8 cellular contexts compared by ENCODE assay signal in genomic region chr14:93184391-93185332, GRCh38. TPM values are rescaled to one million over a fixed set of nuclear protein-coding genes. Genes with fewer than 3 reads are reported as not detected.
A peak's percentile ranks its signal among the peaks of the same experiment; 100 is the strongest.
DNase-seq lines count a peak whose midpoint lies in the region; ATAC-seq and TF ChIP-seq lines count a peak whose summit lies in the region.

A gene with protein sequence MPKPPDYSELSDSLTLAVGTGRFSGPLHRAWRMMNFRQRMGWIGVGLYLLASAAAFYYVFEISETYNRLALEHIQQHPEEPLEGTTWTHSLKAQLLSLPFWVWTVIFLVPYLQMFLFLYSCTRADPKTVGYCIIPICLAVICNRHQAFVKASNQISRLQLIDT (plus strand): TSS chr14:93185317. CDS start chr14:93185406, 89 bp downstream.
A gene with protein sequence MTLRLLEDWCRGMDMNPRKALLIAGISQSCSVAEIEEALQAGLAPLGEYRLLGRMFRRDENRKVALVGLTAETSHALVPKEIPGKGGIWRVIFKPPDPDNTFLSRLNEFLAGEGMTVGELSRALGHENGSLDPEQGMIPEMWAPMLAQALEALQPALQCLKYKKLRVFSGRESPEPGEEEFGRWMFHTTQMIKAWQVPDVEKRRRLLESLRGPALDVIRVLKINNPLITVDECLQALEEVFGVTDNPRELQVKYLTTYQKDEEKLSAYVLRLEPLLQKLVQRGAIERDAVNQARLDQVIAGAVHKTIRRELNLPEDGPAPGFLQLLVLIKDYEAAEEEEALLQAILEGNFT (minus strand): TSS chr14:93184897. CDS start chr14:93184242, 655 bp downstream.

- no peak for TF ChIP-seq EP300 in Ishikawa (IDR thresholded peaks at IDR 0.05; ENCODE audit: borderline replicate concordance)

- peak within 1 kb of the TSS; percentile 75 for H3K4me2 ChIP-seq in neuronal stem cell (ENCODE audit: insufficient read depth, low read length, poor library complexity, severe bottlenecking)

- peak; percentile 88 for ATAC-seq in GM21576 (IDR thresholded peaks at IDR 0.05; ENCODE audit: unreplicated experiment)

- peak within 1 kb of the TSS; percentile 95 for H3K18ac ChIP-seq in neuronal stem cell (ENCODE audit: low read length)

- TF ChIP-seq CTCF in RWPE1 (conservative IDR thresholded peaks at IDR 0.05; ENCODE audit: low read depth): peak; percentile 30
- TF ChIP-seq CTCF in foreskin fibroblast (IDR thresholded peaks at IDR 0.05; ENCODE audit: low read depth, low read length): no peak
- TF ChIP-seq CTCF in subcutaneous adipose tissue (IDR thresholded peaks at IDR 0.05; ENCODE audit: low read depth): no peak

- no peak within 1 kb of the TSS for H4K8ac ChIP-seq in neuronal stem cell (ENCODE audit: low read depth, low read length)

- peaks cover 6 to 61% of the 10 kb centered on the region in 2 donors for H3K36me3 ChIP-seq in neuronal stem cell (replicated peaks in 1 of 2; ENCODE audit: control insufficient read depth in 2 of 2, insufficient read depth in 2 of 2, low read length in 2 of 2)

- peak within 1 kb of the TSS; percentile 23 for H3K4ac ChIP-seq in neuronal stem cell (ENCODE audit: low read length)

- no peak for TF ChIP-seq RAD21 in Ishikawa (IDR thresholded peaks at IDR 0.05; ENCODE audit: low read depth)

- H3K9me3 ChIP-seq in neuronal stem cell (replicated peaks in 1 of 2; ENCODE audit: control insufficient read depth in 2 of 2, insufficient read depth in 1 of 2, low read depth in 1 of 2, low read length in 2 of 2): no peaks in the 10 kb centered on the region

- CTCF ChIA-PET in RWPE1 (lab: Yijun Ruan, JAX): interaction anchor here (0.6 to 1.0 kb wide), 2 partner anchors 34 to 232 kb away, joined by 3 to 4 read pairs; no protein-coding TSS in a partner anchor

- no CpG with 5 or more reads among the region's 122 CpGs for WGBS in neuronal stem cell (ENCODE audit: extremely low coverage in 2 of 2, insufficient read length in 2 of 2, insufficient replicate concordance in 1 of 2), 2 donors

- peak within 1 kb of the TSS; percentile 70 for H4K91ac ChIP-seq in neuronal stem cell (ENCODE audit: low read depth, low read length, poor library complexity)

- H3K9ac ChIP-seq in neuronal stem cell (ENCODE audit: low read depth, low read length, poor library complexity): peak within 1 kb of the TSS; percentile 99

- H3K23ac ChIP-seq in neuronal stem cell (ENCODE audit: low read depth, low read length, poor library complexity): peak within 1 kb of the TSS; percentile 95

- H2AK5ac ChIP-seq in neuronal stem cell (ENCODE audit: low read depth, low read length): no peak within 1 kb of the TSS

- no peak within 1 kb of the TSS for H3K14ac ChIP-seq in neuronal stem cell (ENCODE audit: low read length)

- POLR2A ChIA-PET in RWPE1 (lab: Yijun Ruan, JAX; ENCODE audit: low non-redundant PET): interaction anchor here (0.6 to 1.8 kb wide), 2 partner anchors 22 to 450 kb away, joined by 3 to 6 read pairs; partner anchors contain the start of genes GON7 and UBR7

- H3K27ac ChIP-seq in RWPE1 (peak within 1 kb of the TSS; percentile 97), neuronal stem cell (replicated peaks; ENCODE audit: low read length) (peak within 1 kb of the TSS; percentile 98)

- H3K4me3 ChIP-seq in foreskin fibroblast (ENCODE audit: low read depth in 1 of 2, low read length in 2 of 2): peak within 1 kb of the TSS; percentile 98
- H3K4me3 ChIP-seq in neuronal stem cell (ENCODE audit: low read length in 2 of 2): peak within 1 kb of the TSS; percentile 97 to 100

- H3K27me3 ChIP-seq in neuronal stem cell (ENCODE audit: control insufficient read depth in 3 of 3, insufficient read depth in 3 of 3, low read depth in 1 of 3, low read length in 3 of 3): no peaks in the 10 kb centered on the region

- H2BK5ac ChIP-seq in neuronal stem cell (ENCODE audit: low read length): no peak within 1 kb of the TSS

- H2BK120ac ChIP-seq in neuronal stem cell (ENCODE audit: low read depth, low read length): no peak within 1 kb of the TSS

- DNase-seq in Daoy (ENCODE audit: low read depth) (peak; percentile 95), RWPE1 (ENCODE audit: low spot score) (peak; percentile 87), foreskin fibroblast (peak; percentile 74 to 90), neuronal stem cell (ENCODE audit: low spot score) (peak; percentile 87)
- DNase-seq in activated effector memory CD4-positive, alpha-beta T cell treated with Interleukin-2 at 50 U/mL for 16 hours: peak; percentile 90

- peak within 1 kb of the TSS; percentile 100 for H2AFZ ChIP-seq in neuronal stem cell (ENCODE audit: low read length)

- peaks cover 3 to 5% of the 10 kb centered on the region in 2 donors for H3K4me1 ChIP-seq in neuronal stem cell (ENCODE audit: control insufficient read depth in 2 of 2, insufficient read depth in 1 of 2, low read depth in 1 of 2, low read length in 2 of 2)

- peak within 1 kb of the TSS; percentile 81 for H2BK15ac ChIP-seq in neuronal stem cell (ENCODE audit: low read length)

- H2BK12ac ChIP-seq in neuronal stem cell (ENCODE audit: low read length): no peak within 1 kb of the TSS

- H3K79me1 ChIP-seq in neuronal stem cell (ENCODE audit: low read depth, low read length): peaks cover 3% of the 10 kb centered on the region

TF ChIP-seq in Ishikawa, 13 proteins besides CTCF, POLR2A, EP300 and RAD21:
- TF ChIP-seq TCF12 (IDR thresholded peaks at IDR 0.05; ENCODE audit: low read depth): 0 out of 2 replicates have a peak, but pooled peaks have one; percentile 21
- peak; percentile 45; the same call in 1 of the 2 replicates for TF ChIP-seq CREB1 (IDR thresholded peaks at IDR 0.05; ENCODE audit: low read depth)
- peak; percentile 80; the same call in 1 of the 2 replicates for TF ChIP-seq TAF1 (IDR thresholded peaks at IDR 0.05; ENCODE audit: low read depth)
- TF ChIP-seq EGR1 (IDR thresholded peaks at IDR 0.05): peak; percentile 43; the same call in 1 of the 2 replicates
- TF ChIP-seq NFIC (IDR thresholded peaks at IDR 0.05): no peak
- no peak for TF ChIP-seq CEBPB (IDR thresholded peaks at IDR 0.05)
- TF ChIP-seq REST (IDR thresholded peaks at IDR 0.05; ENCODE audit: low read depth): no peak
- TF ChIP-seq YY1 (IDR thresholded peaks at IDR 0.05; ENCODE audit: low read depth): peak; percentile 7; the same call in 1 of the 2 replicates
- TF ChIP-seq, protein P1, sequence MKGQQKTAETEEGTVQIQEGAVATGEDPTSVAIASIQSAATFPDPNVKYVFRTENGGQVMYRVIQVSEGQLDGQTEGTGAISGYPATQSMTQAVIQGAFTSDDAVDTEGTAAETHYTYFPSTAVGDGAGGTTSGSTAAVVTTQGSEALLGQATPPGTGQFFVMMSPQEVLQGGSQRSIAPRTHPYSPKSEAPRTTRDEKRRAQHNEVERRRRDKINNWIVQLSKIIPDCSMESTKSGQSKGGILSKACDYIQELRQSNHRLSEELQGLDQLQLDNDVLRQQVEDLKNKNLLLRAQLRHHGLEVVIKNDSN (IDR thresholded peaks at IDR 0.05): peak; percentile 3; the same call in 1 of the 2 replicates
- TF ChIP-seq FOXM1 (IDR thresholded peaks at IDR 0.05; ENCODE audit: borderline replicate concordance, low read depth): no peak
- TF ChIP-seq TEAD4 (IDR thresholded peaks at IDR 0.05): no peak; the same call in 1 of the 2 replicates
- peak; percentile 77 for TF ChIP-seq ZBTB7A (IDR thresholded peaks at IDR 0.05; ENCODE audit: low read depth)
- TF ChIP-seq MAX (IDR thresholded peaks at IDR 0.05): peak; percentile 50

RNA-seq across cellular contexts. Expression of the first gene that starts in this region (rescaled TPM):
- total RNA-seq in Daoy (2014; rRNA removed; shearing (Covaris generic)): 10.8 and 23.1 TPM in 2 replicates
- 34.4 TPM for polyA plus RNA-seq in neuronal stem cell (2013, experiment 1 of 2)
- polyA plus RNA-seq in neuronal stem cell (2013, experiment 2 of 2): 34.8 TPM
- total RNA-seq in subcutaneous adipose tissue: 10 to 100 TPM in 3 of 4 donors, 1 to 10 TPM in 1; 9.4 to 26.9 (median 17.3) TPM

RNA-seq across cellular contexts. Expression of the second gene that starts in this region (rescaled TPM):
- 18.8 and 19.8 TPM in 2 replicates for total RNA-seq in Daoy (2014; rRNA removed; shearing (Covaris generic))
- 18.5 TPM for polyA plus RNA-seq in neuronal stem cell (2013, experiment 1 of 2)
- polyA plus RNA-seq in neuronal stem cell (2013, experiment 2 of 2): 17.9 TPM
- total RNA-seq in subcutaneous adipose tissue: 10 to 100 TPM; 12.6 to 31.6 (median 27.4) TPM

Comparison
In these comparisons a context has a peak if more than half of its experiments do, and no peak if none do; other contexts are left out.
1. Peak in every context shown above with its lines: DNase-seq, ATAC-seq, H3K4me3 ChIP-seq and H3K27ac ChIP-seq.